19 cellular contexts compared by ENCODE assay signal in the genomic region with DNA sequence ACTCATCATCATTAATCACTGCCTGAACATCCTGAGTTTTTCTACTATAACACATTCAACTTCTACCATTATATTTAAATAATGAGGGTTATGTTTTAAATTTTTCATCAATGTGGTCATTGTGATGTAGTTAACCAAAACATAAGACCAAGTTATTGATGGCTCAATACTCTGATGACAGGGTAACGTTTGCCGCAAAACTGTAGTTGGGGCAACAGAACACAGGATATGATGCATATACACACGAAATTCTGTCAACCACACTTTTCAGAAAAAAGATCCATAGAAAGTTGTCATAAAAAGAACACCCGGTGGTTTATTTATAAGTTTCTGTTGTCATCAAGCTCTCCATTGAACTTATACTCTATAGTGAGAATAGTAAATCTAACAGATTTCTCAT.
"Had no signal": no experiment of that assay in that cellular context is flagged by ENCODE, and none has a peak within 500 bp of the region (broad histone marks: within the 10 kb centered on the region; RNA-seq: fewer than 3 reads in every experiment).

No MANE protein-coding gene starts in this region.

- H3K4me3 ChIP-seq: coronary artery, hepatocyte, pancreas, suprapubic skin, thyroid gland, upper lobe of left lung, vagina had no signal

- DNase-seq: effector CD4-positive, alpha-beta T cell; endodermal cell; head of caudate nucleus; left colon; mesendoderm; naive B cell; occipital lobe; pancreas; right cardiac atrium; small intestine; stimulated activated CD4-positive, alpha-beta T cell treated with anti-CD3 and anti-CD28 coated beads, Interleukin-2, amount 100 ng/mL, for 48 hours; stimulated activated naive CD4-positive, alpha-beta T cell treated with Interleukin-2 at 50 U/mL for 16 hours; thyroid gland; upper lobe of left lung had no signal

- FAIRE-seq: endothelial cell of umbilical vein had no signal

- ATAC-seq: left colon, pancreas, right cardiac atrium had no signal
